ENCODE assay signal across 18 cellular contexts in genomic region chr13:93698016-93698613, GRCh38.
DNase-seq lines count a peak whose midpoint lies in the region; ATAC-seq, FAIRE-seq and TF ChIP-seq lines count a peak whose summit lies in the region.
"Had no signal": no experiment of that assay in that cellular context is flagged by ENCODE, and none has a peak within 500 bp of the region (broad histone marks: within the 10 kb centered on the region; RNA-seq: fewer than 3 reads in every experiment).

No MANE protein-coding gene starts in this region.

- WGBS in aorta, 2 donors, result 76 to 81% methylated on average over 5 of the region's 5 CpGs

- TF ChIP-seq POLR2A in H54 (IDR thresholded peaks at IDR 0.05; ENCODE audit: low read depth, low read length), result no peak

- FAIRE-seq in H54 (lab: Jason Lieb, UNC), result peak; percentile 6
- FAIRE-seq: HTR-8/SVneo had no signal

- H3K4me1 ChIP-seq in HAP-1 (no peaks in the 10 kb centered on the region), aorta (ENCODE audit: control insufficient read depth in 1 of 2, insufficient read depth in 2 of 2, low read length in 2 of 2) (no peaks in the 10 kb centered on the region)
- H3K4me1 ChIP-seq: BLaER1 had no signal

- intact Hi-C loops in aorta (cut with DNase I), result no loop called here

- H3K27ac ChIP-seq in aorta (ENCODE audit: low read depth in 1 of 2, low read length in 2 of 2), result no peak overlapping the region
- H3K27ac ChIP-seq: BLaER1 had no signal

- no peak overlapping the region for H3K4me3 ChIP-seq in HAP-1
- H3K4me3 ChIP-seq in aorta (ENCODE audit: low read length in 2 of 2), result no peak overlapping the region
- H3K4me3 ChIP-seq: BLaER1 had no signal

- H3K9me3 ChIP-seq in HAP-1 (no peaks in the 10 kb centered on the region), aorta (ENCODE audit: control insufficient read depth, low read length) (no peaks in the 10 kb centered on the region)
- H3K9me3 ChIP-seq: BLaER1 had no signal

- DNase-seq in H54 (ENCODE audit: insufficient read length, low spot score) (no peak), astrocyte of the hippocampus (ENCODE audit: low read depth, low spot score) (peak; percentile 57), kidney tubule cell (ENCODE audit: low spot score) (peak; percentile 65), retina (peak; percentile 53), HAP-1 (ENCODE audit: low spot score in 2 of 2) (no peak), aorta (no peak)
- DNase-seq in activated effector memory CD4-positive, alpha-beta T cell treated with Interleukin-2 at 50 U/mL for 16 hours, result no peak
- DNase-seq: 8988T; Calu3; CD4-positive, alpha-beta memory T cell; DMS79 treated with DMSO at 0.1 percent for 48 hours; GF-D8; GOT3; H9; IMR-90 had no signal

- no peaks in the 10 kb centered on the region for H3K36me3 ChIP-seq in HAP-1 (replicated peaks)
- H3K36me3 ChIP-seq in aorta (ENCODE audit: control insufficient read depth in 1 of 2, insufficient read depth in 2 of 2, low read length in 1 of 2), result no peaks in the 10 kb centered on the region
- H3K36me3 ChIP-seq: BLaER1 had no signal

- in situ Hi-C loops in HAP-1 (cut with MboI; ENCODE audit: low sequenced_read_pairs), result no loop called here

- ATAC-seq in aorta (ENCODE audit: low FRiP score) (no peak), HG03135 (IDR thresholded peaks at IDR 0.05; ENCODE audit: unreplicated experiment) (no peak)

- H3K27me3 ChIP-seq in HAP-1 (ENCODE audit: low read depth) (no peaks in the 10 kb centered on the region), aorta (ENCODE audit: control insufficient read depth in 1 of 2, insufficient read depth in 2 of 2, low read length in 1 of 2) (no peaks in the 10 kb centered on the region)
- H3K27me3 ChIP-seq: BLaER1 had no signal

Comparison
In these comparisons a context has a peak if more than half of its experiments do, and no peak if none do; other contexts are left out.
1. DNase-seq: peak in astrocyte of the hippocampus (single experiment), kidney tubule cell (single experiment) and retina (single experiment); none in H54 (single experiment), HAP-1 (0 of 2), aorta (0 of 2) and activated effector memory CD4-positive, alpha-beta T cell treated with Interleukin-2 at 50 U/mL for 16 hours (single experiment).